ENCODE assay signal across 1 cellular context in the genomic region with DNA sequence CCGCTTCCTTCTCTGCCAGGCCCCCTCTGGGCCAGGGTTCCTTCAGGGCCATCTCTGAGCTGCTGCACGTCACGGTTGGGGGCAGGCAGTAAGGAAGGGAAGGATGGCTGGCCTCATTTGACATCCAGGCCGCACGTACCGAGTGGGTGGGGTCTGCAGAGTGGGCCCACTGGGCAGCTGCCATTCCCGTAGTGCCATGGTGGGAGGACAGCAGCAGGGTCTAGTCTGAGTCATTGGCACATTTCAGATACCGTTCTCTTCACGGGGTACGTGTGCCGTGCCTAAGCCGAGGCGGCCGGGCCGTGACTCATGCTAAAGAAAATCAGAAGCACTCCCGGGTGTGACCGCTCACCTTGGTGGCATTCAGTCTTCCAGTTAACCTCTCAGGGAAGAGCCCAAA.
TF ChIP-seq lines count a peak whose summit lies in the region.

No MANE protein-coding gene starts in this region.

TF ChIP-seq in HCT116, 20 proteins besides CTCF, POLR2A, EP300 and RAD21:
- TF ChIP-seq POLR2AphosphoS5 (IDR thresholded peaks at IDR 0.05; ENCODE audit: low read depth, low read length) (no peak), JUND (IDR thresholded peaks at IDR 0.05) (peak; percentile 39; the same call in 1 of the 2 replicates), SIN3A (IDR thresholded peaks at IDR 0.05; ENCODE audit: low read depth) (no peak), ZFX (IDR thresholded peaks at IDR 0.05) (no peak), TCF7L2 (IDR thresholded peaks at IDR 0.05; ENCODE audit: borderline replicate concordance, extremely low read depth, insufficient read depth, insufficient read length) (no peak), SRF (IDR thresholded peaks at IDR 0.05; ENCODE audit: low read depth) (no peak), YY1 (IDR thresholded peaks at IDR 0.05; ENCODE audit: extremely low read depth, insufficient replicate concordance, low read depth, low read length) (peak; percentile 12), FOSL1 (IDR thresholded peaks at IDR 0.05; ENCODE audit: low read depth) (peak; percentile 44), SP1 (IDR thresholded peaks at IDR 0.05; ENCODE audit: low read depth) (no peak), ELF1 (IDR thresholded peaks at IDR 0.05; ENCODE audit: borderline replicate concordance, low read depth) (no peak)
- TF ChIP-seq, protein P1, sequence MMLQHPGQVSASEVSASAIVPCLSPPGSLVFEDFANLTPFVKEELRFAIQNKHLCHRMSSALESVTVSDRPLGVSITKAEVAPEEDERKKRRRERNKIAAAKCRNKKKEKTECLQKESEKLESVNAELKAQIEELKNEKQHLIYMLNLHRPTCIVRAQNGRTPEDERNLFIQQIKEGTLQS (IDR thresholded peaks at IDR 0.05) = no peak
- TF ChIP-seq, protein P2, sequence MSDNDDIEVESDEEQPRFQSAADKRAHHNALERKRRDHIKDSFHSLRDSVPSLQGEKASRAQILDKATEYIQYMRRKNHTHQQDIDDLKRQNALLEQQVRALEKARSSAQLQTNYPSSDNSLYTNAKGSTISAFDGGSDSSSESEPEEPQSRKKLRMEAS (IDR thresholded peaks at IDR 0.05) = 0 out of 2 replicates have a peak, but pooled peaks have one; percentile 32
